In genomic region chr3:47425959-47426358, GRCh38 we compare ENCODE assay signal across 21 cellular contexts. TPM values are rescaled to one million over a fixed set of nuclear protein-coding genes. Genes with fewer than 3 reads are reported as not detected.
DNase-seq lines count a peak whose midpoint lies in the region; ATAC-seq, FAIRE-seq and TF ChIP-seq lines count a peak whose summit lies in the region.
"Had no signal": no experiment of that assay in that cellular context is flagged by ENCODE, and none has a peak within 500 bp of the region (broad histone marks: within the 10 kb centered on the region; RNA-seq: fewer than 3 reads in every experiment).

No MANE protein-coding gene starts in this region.

- H3K4me1 ChIP-seq in HepG2 (ENCODE audit: insufficient read depth, low read length) (peaks cover 52% of the 10 kb centered on the region), right lobe of liver (peaks cover 0 to 46% (median 23%) of the 10 kb centered on the region in 4 donors), osteoblast (ENCODE audit: insufficient read depth, low read length) (peaks cover 4% of the 10 kb centered on the region), esophagus squamous epithelium (peaks cover 12 to 28% (median 12%) of the 10 kb centered on the region in 3 donors)

- no peak overlapping the region for H2AFZ ChIP-seq in HepG2 (ENCODE audit: low read length)
- no peak overlapping the region for H2AFZ ChIP-seq in osteoblast (ENCODE audit: low read length)

- H3K4me3 ChIP-seq in HepG2 (replicated peaks in 1 of 3; ENCODE audit: insufficient read depth in 1 of 3, low read depth in 2 of 3, low read length in 3 of 3): no peak overlapping the region; a peak in 1 of 6 replicates
- no peak overlapping the region for H3K4me3 ChIP-seq in right lobe of liver
- H3K4me3 ChIP-seq in osteoblast (ENCODE audit: insufficient read depth, low read length): no peak overlapping the region
- no peak overlapping the region for H3K4me3 ChIP-seq in esophagus squamous epithelium
- H3K4me3 ChIP-seq: A549, BLaER1, MG63, SJCRH30 had no signal

- intact Hi-C loops in HepG2 (cut with micrococcal nuclease; ENCODE audit: unreplicated experiment): no loop called here
- intact Hi-C loops in right lobe of liver (cut with DNase I): no loop called here
- intact Hi-C loops in esophagus squamous epithelium (cut with DNase I): no loop called here

- 95% methylated on average over 9 of the region's 9 CpGs for WGBS in HepG2 (ENCODE audit: low lambda C conversion rate)
- WGBS in right lobe of liver (ENCODE audit: insufficient coverage, low coverage, low lambda C conversion rate, missing lambda C conversion rate): 94% methylated on average over 7 of the region's 9 CpGs
- WGBS in esophagus squamous epithelium, 2 donors: 87 to 95% methylated on average over 7 of the region's 9 CpGs

- no TSS peak for BruUV-seq in HepG2 (replicated peaks; lab: Mats Ljungman, UMichigan)

- CTCF ChIA-PET in HepG2 (lab: Yijun Ruan, JAX; ENCODE audit: low intra/inter-chr PET ratio, low total read pairs): no interaction called here

- in situ Hi-C loops in HepG2 (cut with HindIII; ENCODE audit: extremely low pct_ligation_motif_present, low pct_unique_long_range_greater_than_20kb): loop anchor here (10.0 kb wide), 1 partner anchor 359 kb away; the partner anchor contains the start of gene SMARCC1

- H3K27me3 ChIP-seq in HepG2 (ENCODE audit: control insufficient read depth in 1 of 2, insufficient read depth in 2 of 2, low read length in 2 of 2) (no peaks in the 10 kb centered on the region), right lobe of liver (no peaks in the 10 kb centered on the region), osteoblast (ENCODE audit: insufficient read depth, low read length) (no peaks in the 10 kb centered on the region), esophagus squamous epithelium (no peaks in the 10 kb centered on the region)
- H3K27me3 ChIP-seq: BLaER1, MG63, SJCRH30 had no signal

- peaks cover 5% of the 10 kb centered on the region for H3K79me2 ChIP-seq in HepG2 (ENCODE audit: insufficient read depth, low read length)
- no peaks in the 10 kb centered on the region for H3K79me2 ChIP-seq in osteoblast (ENCODE audit: insufficient read depth, low read length)

- TF ChIP-seq RAD21 in HepG2 (CRISPR knock-in tag; IDR thresholded peaks at IDR 0.05): no peak

- H3K36me3 ChIP-seq in HepG2 (replicated peaks in 1 of 2; ENCODE audit: control insufficient read depth in 1 of 2, insufficient read depth in 2 of 2, low read length in 2 of 2): peaks cover 20 to 27% of the 10 kb centered on the region in 2 experiments
- H3K36me3 ChIP-seq in right lobe of liver: peaks cover 0 to 12% (median under 1%) of the 10 kb centered on the region in 4 donors
- peaks cover 6% of the 10 kb centered on the region for H3K36me3 ChIP-seq in osteoblast (ENCODE audit: insufficient read depth, low read length)
- H3K36me3 ChIP-seq in esophagus squamous epithelium: peaks cover 19 to 95% (median 36%) of the 10 kb centered on the region in 3 donors

- ATAC-seq in HepG2 (no peak), right lobe of liver (no peak)
- ATAC-seq: A549, PC-3 had no signal

- H3K9me3 ChIP-seq in HepG2 (ENCODE audit: low read length) (no peaks in the 10 kb centered on the region), right lobe of liver (no peaks in the 10 kb centered on the region), osteoblast (ENCODE audit: low read depth, low read length) (no peaks in the 10 kb centered on the region), esophagus squamous epithelium (no peaks in the 10 kb centered on the region)
- H3K9me3 ChIP-seq: A549, BLaER1, MG63, SJCRH30 had no signal

- no peak for FAIRE-seq in HepG2 (lab: Jason Lieb, UNC)
- FAIRE-seq: A549, D721Med, GM12891, H1 had no signal

- peak overlapping the region; percentile 70 for H3K27ac ChIP-seq in HepG2 (ENCODE audit: extremely low read length, insufficient read depth, low read length)
- no peak overlapping the region for H3K27ac ChIP-seq in right lobe of liver
- H3K27ac ChIP-seq in osteoblast (ENCODE audit: low read depth, low read length): no peak overlapping the region
- H3K27ac ChIP-seq in esophagus squamous epithelium: no peak overlapping the region
- H3K27ac ChIP-seq: A549, BLaER1, SJCRH30 had no signal

- POLR2A ChIA-PET in HepG2 (lab: Yijun Ruan, JAX): interaction anchor here (2.3 to 3.5 kb wide), 2 partner anchors 17 to 49 kb away, joined by 18 to 34 read pairs; partner anchors contain the start of gene SCAP

- TF ChIP-seq EP300 in HepG2 (IDR thresholded peaks at IDR 0.05; ENCODE audit: low read depth in 2 of 2, low read length in 2 of 2): no peak
- TF ChIP-seq EP300 in HepG2 (CRISPR knock-in tag; IDR thresholded peaks at IDR 0.05; ENCODE audit: borderline replicate concordance): no peak

- H3K9ac ChIP-seq in HepG2 (ENCODE audit: insufficient read depth, low read depth, low read length): 0 out of 2 replicates have a peak overlapping the region, but pooled peaks have one; percentile 20
- H3K9ac ChIP-seq: BLaER1 had no signal

- no peaks in the 10 kb centered on the region for H4K20me1 ChIP-seq in HepG2 (ENCODE audit: insufficient read depth, low read length)
- H4K20me1 ChIP-seq in osteoblast (ENCODE audit: insufficient read depth, low read length): no peaks in the 10 kb centered on the region

- DNase-seq in HepG2 (ENCODE audit: low spot score) (no peak), right lobe of liver (no peak), hepatic stellate cell (ENCODE audit: low spot score) (peak; percentile 2), osteoblast (ENCODE audit: insufficient read length, low spot score, missing footprints) (peak; percentile 29), T-helper 1 cell (no peak), esophagus squamous epithelium (lab: John Stamatoyannopoulos, UW) (no peak)
- DNase-seq in activated CD4-positive, alpha-beta T cell treated with anti-CD3 and anti-CD28 coated beads for 1 hour: no peak
- DNase-seq: Kasumi-1, MG63, NCI-H1048, NCI-H1436, NCI-H1930, NCI-H345, NCI-H524 treated with DMSO at 0.1 percent for 48 hours, PC-3, SJCRH30 had no signal

- no peak for TF ChIP-seq CTCF in HepG2 (CRISPR knock-in tag; IDR thresholded peaks at IDR 0.05)
- no peak for TF ChIP-seq CTCF in right lobe of liver (IDR thresholded peaks at IDR 0.05)
- no peak for TF ChIP-seq CTCF in osteoblast (IDR thresholded peaks at IDR 0.05; ENCODE audit: extremely low read depth, low read depth, low read length)
- TF ChIP-seq CTCF in esophagus squamous epithelium (IDR thresholded peaks at IDR 0.05): no peak

- TF ChIP-seq POLR2A in HepG2 (IDR thresholded peaks at IDR 0.05; ENCODE audit: insufficient read depth in 1 of 2, low read depth in 2 of 2, low read length in 2 of 2): no peak
- TF ChIP-seq POLR2A in right lobe of liver (IDR thresholded peaks at IDR 0.05): no peak
- TF ChIP-seq POLR2A in esophagus squamous epithelium (IDR thresholded peaks at IDR 0.05): no peak

- H3K4me2 ChIP-seq in HepG2 (ENCODE audit: low read depth, low read length) (no peak overlapping the region), osteoblast (ENCODE audit: insufficient read depth, low read length) (no peak overlapping the region)
- H3K4me2 ChIP-seq: A549, BLaER1 had no signal

RNA-seq across cellular contexts. Expression of gene PTPN23, which starts 45.1 kb away (rescaled TPM):
- total RNA-seq in HepG2 (2016; rRNA removed; fragmentation: Illumina TruSeq; extraction: Trizol) (3.7 and 13.2 TPM in 2 replicates), right lobe of liver (10 to 100 TPM; 14.9 to 25.8 (median 16.9) TPM), osteoblast (22.4 and 30.0 TPM in 2 replicates), esophagus squamous epithelium (100 to 1,000 TPM in 1 of 4 donors, 10 to 100 TPM in 3; 10.5 to 134 (median 24.4) TPM)
- total RNA-seq in HepG2 (2016; cell fraction: cytosol; rRNA removed; fragmentation: Illumina TruSeq; extraction: Trizol; ENCODE audit: low read depth): 1.3 and 3.2 TPM in 2 replicates
- 4.7 and 9.4 TPM in 2 replicates for total RNA-seq in HepG2 (2016; cell fraction: insoluble cytoplasmic fraction; rRNA removed; fragmentation: Illumina TruSeq; extraction: Trizol)
- 3.7 and 4.3 TPM in 2 replicates for total RNA-seq in HepG2 (2016; cell fraction: membrane; rRNA removed; fragmentation: Illumina TruSeq; extraction: Trizol)
- 12.0 and 16.8 TPM in 2 replicates for total RNA-seq in HepG2 (2016; cell fraction: nucleus; rRNA removed; fragmentation: Illumina TruSeq; extraction: Trizol)
- polyA plus RNA-seq in HepG2 (2011; rRNA removed): 2.3 and 3.2 TPM in 2 replicates
- 0.62 and 0.71 TPM in 2 replicates for polyA plus RNA-seq in HepG2 (2011; cell fraction: cytosol; rRNA removed)
- polyA plus RNA-seq in HepG2 (2011; cell fraction: nucleus; rRNA removed): 24.4 and 28.9 TPM in 2 replicates
- 13.7 and 19.4 TPM in 2 replicates for polyA plus RNA-seq in HepG2 (2012)
- polyA plus RNA-seq in HepG2 (2016; cell fraction: cytosol; fragmentation: Illumina TruSeq; extraction: Trizol; ENCODE audit: low read depth): 1.3 and 1.5 TPM in 2 replicates
- 6.7 and 10.8 TPM in 2 replicates for polyA plus RNA-seq in HepG2 (2016; cell fraction: insoluble cytoplasmic fraction; fragmentation: Illumina TruSeq; extraction: Trizol; ENCODE audit: low read depth)
- polyA plus RNA-seq in HepG2 (2016; cell fraction: membrane; fragmentation: Illumina TruSeq; extraction: Trizol; ENCODE audit: low read depth): 2.6 and 3.1 TPM in 2 replicates
- 27.3 and 29.1 TPM in 2 replicates for polyA plus RNA-seq in HepG2 (2016; cell fraction: nucleus; fragmentation: Illumina TruSeq; extraction: Trizol; ENCODE audit: insufficient read depth, low read depth)
- 14.1 and 14.5 TPM in 2 replicates for polyA minus RNA-seq in HepG2 (2011; rRNA and poly(A)+ RNA removed; ENCODE audit: low replicate concordance)
- 8.0 and 8.9 TPM in 2 replicates for polyA minus RNA-seq in HepG2 (2011; cell fraction: cytosol; rRNA and poly(A)+ RNA removed)
- 18.3 and 19.1 TPM in 2 replicates for polyA minus RNA-seq in HepG2 (2011; cell fraction: nucleus; rRNA and poly(A)+ RNA removed)

RNA-seq across cellular contexts. Expression of gene SCAP, which starts 49.8 kb away (rescaled TPM):
- total RNA-seq in HepG2 (2016; rRNA removed; fragmentation: Illumina TruSeq; extraction: Trizol) (24.0 and 53.3 TPM in 2 replicates), right lobe of liver (10 to 100 TPM; 48.8 to 85.1 (median 78.9) TPM), osteoblast (70.1 and 81.4 TPM in 2 replicates), esophagus squamous epithelium (100 to 1,000 TPM in 1 of 4 donors, 10 to 100 TPM in 3; 68.7 to 108 (median 79.5) TPM)
- total RNA-seq in HepG2 (2016; cell fraction: cytosol; rRNA removed; fragmentation: Illumina TruSeq; extraction: Trizol; ENCODE audit: low read depth): 52.3 and 54.3 TPM in 2 replicates
- total RNA-seq in HepG2 (2016; cell fraction: insoluble cytoplasmic fraction; rRNA removed; fragmentation: Illumina TruSeq; extraction: Trizol): 21.9 and 52.8 TPM in 2 replicates
- total RNA-seq in HepG2 (2016; cell fraction: membrane; rRNA removed; fragmentation: Illumina TruSeq; extraction: Trizol): 34.5 and 35.0 TPM in 2 replicates
- 54.5 and 63.6 TPM in 2 replicates for total RNA-seq in HepG2 (2016; cell fraction: nucleus; rRNA removed; fragmentation: Illumina TruSeq; extraction: Trizol)
- 40.4 and 58.7 TPM in 2 replicates for polyA plus RNA-seq in HepG2 (2011; rRNA removed)
- 31.5 and 35.0 TPM in 2 replicates for polyA plus RNA-seq in HepG2 (2011; cell fraction: cytosol; rRNA removed)
- 134 and 142 TPM in 2 replicates for polyA plus RNA-seq in HepG2 (2011; cell fraction: nucleus; rRNA removed)
- 70.2 and 73.6 TPM in 2 replicates for polyA plus RNA-seq in HepG2 (2012)
- 6.4 and 7.0 TPM in 2 replicates for polyA plus RNA-seq in HepG2 (2016; cell fraction: cytosol; fragmentation: Illumina TruSeq; extraction: Trizol; ENCODE audit: low read depth)
- polyA plus RNA-seq in HepG2 (2016; cell fraction: insoluble cytoplasmic fraction; fragmentation: Illumina TruSeq; extraction: Trizol; ENCODE audit: low read depth): 18.1 and 20.4 TPM in 2 replicates
- 15.1 and 16.0 TPM in 2 replicates for polyA plus RNA-seq in HepG2 (2016; cell fraction: membrane; fragmentation: Illumina TruSeq; extraction: Trizol; ENCODE audit: low read depth)
- 85.3 and 87.4 TPM in 2 replicates for polyA plus RNA-seq in HepG2 (2016; cell fraction: nucleus; fragmentation: Illumina TruSeq; extraction: Trizol; ENCODE audit: insufficient read depth, low read depth)
- polyA minus RNA-seq in HepG2 (2011; rRNA and poly(A)+ RNA removed; ENCODE audit: low replicate concordance): 122 and 226 TPM in 2 replicates
- 53.2 and 65.6 TPM in 2 replicates for polyA minus RNA-seq in HepG2 (2011; cell fraction: cytosol; rRNA and poly(A)+ RNA removed)
- 49.2 and 66.6 TPM in 2 replicates for polyA minus RNA-seq in HepG2 (2011; cell fraction: nucleus; rRNA and poly(A)+ RNA removed)

Comparison
In these comparisons a context has a peak if more than half of its experiments do, and no peak if none do; other contexts are left out.
1. DNase-seq: peak in hepatic stellate cell (single experiment) and osteoblast (single experiment); none in HepG2 (single experiment), right lobe of liver (0 of 3), activated CD4-positive, alpha-beta T cell treated with anti-CD3 and anti-CD28 coated beads for 1 hour (single experiment), T-helper 1 cell (0 of 5) and esophagus squamous epithelium (single experiment).